Comparison of ENCODE assay signal across 17 cellular contexts in the genomic region with DNA sequence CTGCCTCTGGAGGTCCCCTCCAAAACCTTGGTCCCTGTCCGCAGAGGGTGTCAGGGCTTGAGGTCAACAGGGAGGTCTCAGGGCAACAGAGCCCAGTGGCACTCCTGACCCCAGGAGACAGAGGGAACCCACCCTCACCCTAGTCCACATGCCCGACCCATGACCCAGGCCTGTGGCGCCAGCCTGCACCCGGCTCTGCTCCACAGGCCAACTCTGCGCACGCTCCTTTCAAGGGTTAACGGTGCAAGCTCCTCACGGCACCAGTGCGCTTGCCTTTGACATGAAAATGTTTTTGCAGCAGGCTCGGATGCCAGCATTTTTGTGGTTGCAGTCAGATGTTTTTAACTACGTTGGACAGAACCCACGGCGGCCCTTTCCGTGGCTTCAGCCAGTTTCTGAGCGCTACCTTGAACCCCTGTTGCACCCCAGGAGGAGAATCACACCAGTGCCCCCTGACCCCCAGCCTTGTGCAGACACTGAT.
DNase-seq lines count a peak whose midpoint lies in the region; ATAC-seq and TF ChIP-seq lines count a peak whose summit lies in the region.
"Had no signal": no experiment of that assay in that cellular context is flagged by ENCODE, and none has a peak within 500 bp of the region (broad histone marks: within the 10 kb centered on the region; RNA-seq: fewer than 3 reads in every experiment).

No MANE protein-coding gene starts in this region.

- H3K27me3 ChIP-seq in endodermal cell (ENCODE audit: control insufficient read depth, insufficient read depth, low read length, poor library complexity, severe bottlenecking) = peaks cover 5% of the 10 kb centered on the region
- H3K27me3 ChIP-seq: body of pancreas had no signal

- no peaks in the 10 kb centered on the region for H3K4me1 ChIP-seq in endodermal cell (ENCODE audit: control insufficient read depth, insufficient read depth, low read length)
- H3K4me1 ChIP-seq: body of pancreas had no signal

- H3K27ac Mint-ChIP-seq in activated T-helper 1 cell treated with anti-CD3 and anti-CD28 coated beads, Interleukin-12 subunit alpha, Interleukin-12 subunit beta, Interleukin-2, Interleukin-4 antibody, amounts not matched to agents 30 ng/mL and 10 ng/mL and 1 ng/mL, durations not matched to agents 14 hours and 24 hours and 36 hours = no peak overlapping the region
- no peak overlapping the region for H3K27ac Mint-ChIP-seq in endodermal cell
- H3K27ac Mint-ChIP-seq: activated CD4-positive, alpha-beta T cell treated with anti-CD3 and anti-CD28 coated beads, Interleukin-2, amount 10 ng/mL, durations not matched to agents 24 days and 14 days; activated T-helper 2 cell treated with anti-CD3 and anti-CD28 coated beads, Interferon-gamma antibody, Interleukin-2, Interleukin-4, amounts not matched to agents 10 μg/mL and 5 μg/mL and 100 μg/mL, durations not matched to agents 14 hours and 24 hours and 36 hours; B cell had no signal

- H3K27ac ChIP-seq in endodermal cell (ENCODE audit: low read depth, low read length) = no peak overlapping the region
- H3K27ac ChIP-seq: body of pancreas had no signal

- peaks cover 32% of the 10 kb centered on the region for H3K9me3 Mint-ChIP-seq in activated T-helper 1 cell treated with anti-CD3 and anti-CD28 coated beads, Interleukin-12 subunit alpha, Interleukin-12 subunit beta, Interleukin-2, Interleukin-4 antibody, amounts not matched to agents 30 ng/mL and 10 ng/mL and 1 ng/mL, durations not matched to agents 14 hours and 24 hours and 36 hours
- H3K9me3 Mint-ChIP-seq in endodermal cell = peaks cover 35% of the 10 kb centered on the region

- 90 to 93% methylated on average over 11 to 15 of the region's 15 CpGs for WGBS in endodermal cell (ENCODE audit: insufficient coverage in 1 of 2, insufficient read length in 1 of 2), 2 experiments

- peaks cover 17% of the 10 kb centered on the region for H3K4me1 Mint-ChIP-seq in activated T-helper 1 cell treated with anti-CD3 and anti-CD28 coated beads, Interleukin-12 subunit alpha, Interleukin-12 subunit beta, Interleukin-2, Interleukin-4 antibody, amounts not matched to agents 30 ng/mL and 10 ng/mL and 1 ng/mL, durations not matched to agents 14 hours and 24 hours and 36 hours (ENCODE audit: low read depth)
- peaks cover 4% of the 10 kb centered on the region for H3K4me1 Mint-ChIP-seq in endodermal cell

- DNase-seq in AG08396 (ENCODE audit: low spot score) (peak; percentile 87), RPMI7951 (ENCODE audit: low read depth) (peak; percentile 25), fibroblast of pulmonary artery (ENCODE audit: low read depth) (peak; percentile 64), posterior vena cava (ENCODE audit: low spot score) (peak; percentile 81), endodermal cell (no peak), NCI-H345 treated with DMSO at 0.1 percent for 48 hours (lab: John Stamatoyannopoulos, UW; ENCODE audit: unreplicated experiment) (no peak)
- no peak for DNase-seq in activated T-helper 1 cell treated with anti-CD3 and anti-CD28 coated beads, Interleukin-12 subunit alpha, Interleukin-12 subunit beta, Interleukin-2, Interleukin-4 antibody, amounts not matched to agents 30 ng/mL and 10 ng/mL and 1 ng/mL, durations not matched to agents 14 hours and 24 hours and 36 hours (ENCODE audit: low spot score)
- DNase-seq: activated CD4-positive, alpha-beta T cell treated with anti-CD3 and anti-CD28 coated beads, Interleukin-2, amount 10 ng/mL, durations not matched to agents 24 days and 14 days; effector memory CD4-positive, alpha-beta T cell; NCI-H1436; NCI-H526; occipital lobe; T-helper 2 cell had no signal

- no peak overlapping the region for H3K9ac ChIP-seq in endodermal cell (ENCODE audit: extremely low read depth, low read length, poor library complexity, severe bottlenecking)

- ATAC-seq in HG03039 (IDR thresholded peaks at IDR 0.05; ENCODE audit: unreplicated experiment) = no peak
- ATAC-seq: body of pancreas had no signal

- H3K27me3 Mint-ChIP-seq in activated T-helper 1 cell treated with anti-CD3 and anti-CD28 coated beads, Interleukin-12 subunit alpha, Interleukin-12 subunit beta, Interleukin-2, Interleukin-4 antibody, amounts not matched to agents 30 ng/mL and 10 ng/mL and 1 ng/mL, durations not matched to agents 14 hours and 24 hours and 36 hours (ENCODE audit: insufficient read depth) = no peaks in the 10 kb centered on the region
- peaks cover 77% of the 10 kb centered on the region for H3K27me3 Mint-ChIP-seq in endodermal cell (ENCODE audit: insufficient read depth)
- H3K27me3 Mint-ChIP-seq: activated CD4-positive, alpha-beta T cell treated with anti-CD3 and anti-CD28 coated beads, Interleukin-2, amount 10 ng/mL, durations not matched to agents 24 days and 14 days had no signal

- intact Hi-C loops in posterior vena cava (cut with DNase I) = no loop called here
- intact Hi-C loops in activated T-helper 1 cell treated with anti-CD3 and anti-CD28 coated beads, Interleukin-12 subunit alpha, Interleukin-12 subunit beta, Interleukin-2, Interleukin-4 antibody, amounts not matched to agents 30 ng/mL and 10 ng/mL and 1 ng/mL, durations not matched to agents 14 hours and 24 hours and 36 hours (cut with micrococcal nuclease) = no loop called here

- no peak overlapping the region for H3K4me3 ChIP-seq in fibroblast of pulmonary artery (replicated peaks; ENCODE audit: low read depth, low read length)
- no peak overlapping the region for H3K4me3 ChIP-seq in endodermal cell (ENCODE audit: low read length)
- H3K4me3 ChIP-seq: body of pancreas had no signal

- no peak overlapping the region for H3K4me3 Mint-ChIP-seq in activated T-helper 1 cell treated with anti-CD3 and anti-CD28 coated beads, Interleukin-12 subunit alpha, Interleukin-12 subunit beta, Interleukin-2, Interleukin-4 antibody, amounts not matched to agents 30 ng/mL and 10 ng/mL and 1 ng/mL, durations not matched to agents 14 hours and 24 hours and 36 hours
- H3K4me3 Mint-ChIP-seq in endodermal cell = no peak overlapping the region
- H3K4me3 Mint-ChIP-seq: activated CD4-positive, alpha-beta T cell treated with anti-CD3 and anti-CD28 coated beads, Interleukin-2, amount 10 ng/mL, durations not matched to agents 24 days and 14 days; B cell had no signal

- no peaks in the 10 kb centered on the region for H3K36me3 ChIP-seq in endodermal cell (ENCODE audit: control insufficient read depth, insufficient read depth, low read length)

- H3K9me3 ChIP-seq in endodermal cell (ENCODE audit: control insufficient read depth, low read length) = peaks cover 11% of the 10 kb centered on the region

- H3K36me3 Mint-ChIP-seq in activated T-helper 1 cell treated with anti-CD3 and anti-CD28 coated beads, Interleukin-12 subunit alpha, Interleukin-12 subunit beta, Interleukin-2, Interleukin-4 antibody, amounts not matched to agents 30 ng/mL and 10 ng/mL and 1 ng/mL, durations not matched to agents 14 hours and 24 hours and 36 hours (ENCODE audit: low read depth) = peaks cover 1% of the 10 kb centered on the region
- H3K36me3 Mint-ChIP-seq in endodermal cell (ENCODE audit: low read depth) = no peaks in the 10 kb centered on the region

- TF ChIP-seq CTCF in fibroblast of pulmonary artery (IDR thresholded peaks at IDR 0.05; ENCODE audit: low read length, missing control alignments) (no peak), endodermal cell (conservative IDR thresholded peaks at IDR 0.05) (no peak)

Comparison
In these comparisons a context has a peak if more than half of its experiments do, and no peak if none do; other contexts are left out.
1. DNase-seq: peak in AG08396 (single experiment), RPMI7951 (single experiment), fibroblast of pulmonary artery (single experiment) and posterior vena cava (single experiment); none in activated T-helper 1 cell treated with anti-CD3 and anti-CD28 coated beads, Interleukin-12 subunit alpha, Interleukin-12 subunit beta, Interleukin-2, Interleukin-4 antibody, amounts not matched to agents 30 ng/mL and 10 ng/mL and 1 ng/mL, durations not matched to agents 14 hours and 24 hours and 36 hours (single experiment), endodermal cell (single experiment) and NCI-H345 treated with DMSO at 0.1 percent for 48 hours (single experiment).